In the genomic region with DNA sequence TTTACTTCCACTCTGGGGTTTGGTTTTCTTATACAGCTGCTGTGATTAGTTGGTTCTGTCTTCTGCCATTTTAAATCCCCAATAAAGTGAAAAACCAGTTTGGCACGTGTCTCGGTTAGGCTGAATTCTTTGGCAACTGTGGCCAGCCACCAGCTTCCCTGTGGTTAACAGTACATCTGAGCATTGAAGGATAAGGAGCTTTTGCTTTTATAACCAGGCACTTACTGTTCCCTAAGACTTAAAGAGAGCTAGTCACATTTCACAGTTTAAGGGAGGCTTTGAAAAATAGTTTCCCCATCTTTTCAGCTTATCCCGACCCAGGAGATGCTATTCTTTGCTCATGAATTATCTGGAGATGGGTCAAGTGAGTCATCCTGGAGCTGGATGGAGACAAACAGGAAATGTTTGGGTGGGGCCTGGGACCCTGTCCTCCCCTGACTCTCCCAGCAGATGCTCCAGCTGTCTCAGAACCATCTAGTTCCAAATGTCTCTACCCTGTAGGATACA, we compare ENCODE assay signal across 10 cellular contexts. TPM values are rescaled to one million over a fixed set of nuclear protein-coding genes. Genes with fewer than 3 reads are reported as not detected.
DNase-seq lines count a peak whose midpoint lies in the region; ATAC-seq, FAIRE-seq and TF ChIP-seq lines count a peak whose summit lies in the region.
"Had no signal": no experiment of that assay in that cellular context is flagged by ENCODE, and none has a peak within 500 bp of the region (broad histone marks: within the 10 kb centered on the region; RNA-seq: fewer than 3 reads in every experiment).

No MANE protein-coding gene starts in this region.

- H3K79me2 ChIP-seq in GM23248 (ENCODE audit: insufficient read depth) (no peaks in the 10 kb centered on the region), astrocyte (ENCODE audit: insufficient read depth, low read length) (peaks cover 9% of the 10 kb centered on the region)

- peaks cover 12% of the 10 kb centered on the region for H3K4me1 Mint-ChIP-seq in astrocyte (ENCODE audit: low read depth, unreplicated experiment)

- H3K9ac ChIP-seq in GM23248 (peak overlapping the region; percentile 54), astrocyte (ENCODE audit: low read length) (peak overlapping the region; percentile 7)

- peaks cover 50% of the 10 kb centered on the region for H3K36me3 Mint-ChIP-seq in astrocyte (ENCODE audit: low read depth, unreplicated experiment)

- TF ChIP-seq CTCF in astrocyte (IDR thresholded peaks at IDR 0.05; ENCODE audit: insufficient read depth, low read depth, low read length): no peak

- DNase-seq in GM23248: peak; percentile 90
- DNase-seq in astrocyte (ENCODE audit: low read depth): peak; percentile 73
- peak; percentile 61 for DNase-seq in hepatic stellate cell (ENCODE audit: low spot score)
- peak; percentile 53 for DNase-seq in smooth muscle cell of the brain vasculature (ENCODE audit: low read depth, low spot score)
- DNase-seq in NCI-H2227 (lab: John Stamatoyannopoulos, UW; ENCODE audit: unreplicated experiment): no peak
- no peak for DNase-seq in globus pallidus (ENCODE audit: low spot score)

- no peak overlapping the region for H3K4me3 Mint-ChIP-seq in astrocyte (ENCODE audit: unreplicated experiment)
- H3K4me3 Mint-ChIP-seq: stimulated activated effector memory CD8-positive, alpha-beta T cell treated with anti-CD3 and anti-CD28 coated beads, Interleukin-12 subunit alpha, Interleukin-12 subunit beta, amount 100 ng/mL, for 72 hours had no signal

- no peaks in the 10 kb centered on the region for H3K9me3 Mint-ChIP-seq in astrocyte (ENCODE audit: unreplicated experiment)
- H3K9me3 Mint-ChIP-seq: activated T-helper 2 cell treated with anti-CD3 and anti-CD28 coated beads, Interferon-gamma antibody, Interleukin-2, Interleukin-4, amounts not matched to agents 10 μg/mL and 5 μg/mL and 100 μg/mL, durations not matched to agents 14 hours and 24 hours and 36 hours; stimulated activated effector memory CD8-positive, alpha-beta T cell treated with anti-CD3 and anti-CD28 coated beads, Interleukin-12 subunit alpha, Interleukin-12 subunit beta, amount 100 ng/mL, for 72 hours had no signal

- no peaks in the 10 kb centered on the region for H3K9me3 ChIP-seq in GM23248 (ENCODE audit: low read depth)
- no peaks in the 10 kb centered on the region for H3K9me3 ChIP-seq in astrocyte (ENCODE audit: insufficient read depth, low read depth, low read length)

- ATAC-seq in GM18520 (IDR thresholded peaks at IDR 0.05; ENCODE audit: unreplicated experiment) (no peak), HG03520 (IDR thresholded peaks at IDR 0.05; ENCODE audit: unreplicated experiment) (no peak)

- H3K27me3 ChIP-seq in GM23248 (replicated peaks; ENCODE audit: insufficient read depth): no peaks in the 10 kb centered on the region
- no peaks in the 10 kb centered on the region for H3K27me3 ChIP-seq in astrocyte (ENCODE audit: insufficient read depth, low read length)

- H4K20me1 ChIP-seq in GM23248 (ENCODE audit: insufficient read depth) (no peaks in the 10 kb centered on the region), astrocyte (ENCODE audit: insufficient read depth, low read length) (peaks cover 48% of the 10 kb centered on the region)

- H3K4me1 ChIP-seq in GM23248 (ENCODE audit: insufficient read depth) (peaks cover 40% of the 10 kb centered on the region), astrocyte (ENCODE audit: insufficient read depth, low read length) (peaks cover 19% of the 10 kb centered on the region)

- H3K4me2 ChIP-seq in GM23248 (ENCODE audit: unreplicated experiment) (peak overlapping the region; percentile 56), astrocyte (ENCODE audit: low read length) (peak overlapping the region; percentile 56)

- no peak overlapping the region for H3K27ac Mint-ChIP-seq in astrocyte (ENCODE audit: unreplicated experiment)
- H3K27ac Mint-ChIP-seq: activated T-helper 2 cell treated with anti-CD3 and anti-CD28 coated beads, Interferon-gamma antibody, Interleukin-2, Interleukin-4, amounts not matched to agents 10 μg/mL and 5 μg/mL and 100 μg/mL, durations not matched to agents 14 hours and 24 hours and 36 hours; stimulated activated effector memory CD8-positive, alpha-beta T cell treated with anti-CD3 and anti-CD28 coated beads, Interleukin-12 subunit alpha, Interleukin-12 subunit beta, amount 100 ng/mL, for 72 hours had no signal

- no peaks in the 10 kb centered on the region for H3K9me2 ChIP-seq in GM23248 (ENCODE audit: insufficient read depth)

- H3K27ac ChIP-seq in GM23248: peak overlapping the region; percentile 80
- H3K27ac ChIP-seq in astrocyte (ENCODE audit: low read depth, low read length): peak overlapping the region; percentile 45

- peaks cover 49% of the 10 kb centered on the region for H3F3A ChIP-seq in GM23248 (ENCODE audit: insufficient read depth)

- H3K27me3 Mint-ChIP-seq in astrocyte (ENCODE audit: low read depth, unreplicated experiment): no peaks in the 10 kb centered on the region

- H3K36me3 ChIP-seq in GM23248 (ENCODE audit: low read depth) (peaks cover 52% of the 10 kb centered on the region), astrocyte (ENCODE audit: insufficient read depth, low read length) (peaks cover 80% of the 10 kb centered on the region)

- in situ Hi-C loops in GM23248 (cut with MboI): no loop called here

- WGBS in GM23248 (ENCODE audit: low coverage in 1 of 2, low lambda C conversion rate in 2 of 2, missing lambda C conversion rate in 2 of 2), 2 experiments: 0 to 8% methylated on average over 3 of the region's 3 CpGs

- peak; percentile 50 for FAIRE-seq in astrocyte (lab: Jason Lieb, UNC)

- H3K4me3 ChIP-seq in GM23248 (0 out of 2 replicates have a peak overlapping the region, but pooled peaks have one; percentile 2), astrocyte (ENCODE audit: insufficient read depth, low read depth, low read length) (no peak overlapping the region)

- H2AFZ ChIP-seq in GM23248: no peak overlapping the region
- H2AFZ ChIP-seq in astrocyte (ENCODE audit: low read depth, low read length): no peak overlapping the region

RNA-seq across cellular contexts. Expression of a gene that starts 57.3 kb away (rescaled TPM):
- 0.54 and 0.63 TPM in 2 replicates for total RNA-seq in GM23248 (2014; rRNA removed; shearing (Covaris generic))
- polyA plus RNA-seq in GM23248 (2016; fragmentation: Nextera tagmentation; extraction: Ambion mirVana): 0.49 and 0.76 TPM in 2 replicates
- total RNA-seq in astrocyte: 0.23 and 0.60 TPM in 2 replicates

Comparison
In these comparisons a context has a peak if more than half of its experiments do, and no peak if none do; other contexts are left out.
1. DNase-seq: peak in GM23248 (single experiment), astrocyte (single experiment), hepatic stellate cell (single experiment) and smooth muscle cell of the brain vasculature (single experiment); none in NCI-H2227 (single experiment) and globus pallidus (single experiment).